In the genomic region with DNA sequence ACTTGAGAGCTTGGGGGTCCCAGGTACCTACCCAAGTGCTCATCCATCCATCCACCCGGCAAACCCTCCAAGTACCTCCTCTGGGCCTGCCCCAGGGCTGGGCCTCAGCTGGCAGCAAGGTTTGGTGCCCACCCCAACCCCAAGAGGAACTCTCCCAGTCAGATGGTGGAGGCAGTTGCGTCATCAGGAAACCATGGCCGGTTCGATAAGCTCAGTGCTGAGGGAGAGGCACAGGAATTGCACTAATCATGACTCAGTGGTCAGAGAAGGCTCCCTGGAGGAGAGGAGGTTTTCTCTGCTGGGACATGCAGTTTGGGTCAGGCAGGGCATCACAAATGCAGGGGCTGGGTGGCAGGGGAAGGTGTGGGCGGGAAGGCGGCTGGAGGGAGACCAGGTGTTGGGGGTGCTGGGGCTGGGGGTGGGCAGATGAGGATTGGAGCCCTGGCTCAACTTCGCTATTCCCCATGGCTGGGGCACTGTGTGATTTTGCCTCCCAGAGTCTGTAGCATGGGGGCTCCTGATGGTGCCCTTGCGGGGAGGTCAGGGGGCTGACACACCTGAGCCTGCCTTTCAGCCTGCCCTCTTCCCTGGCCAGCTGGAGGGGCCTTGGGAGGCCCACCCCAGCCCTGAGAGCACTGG, we compare ENCODE assay signal across 8 cellular contexts. TPM values are rescaled to one million over a fixed set of nuclear protein-coding genes. Genes with fewer than 3 reads are reported as not detected.
DNase-seq lines count a peak whose midpoint lies in the region; ATAC-seq and TF ChIP-seq lines count a peak whose summit lies in the region.

No MANE protein-coding gene starts in this region.

- H3K27ac Mint-ChIP-seq in activated T-cell treated with anti-CD3 and anti-CD28 coated beads, Interleukin-2, amount 50 U/mL, for 24 hours = peak overlapping the region; percentile 87
- peak overlapping the region; percentile 97 for H3K27ac Mint-ChIP-seq in activated naive CD8-positive, alpha-beta T cell treated with anti-CD3 and anti-CD28 coated beads, Interleukin-2, amount 10 ng/mL, durations not matched to agents 7 days and 5 days
- H3K27ac Mint-ChIP-seq in immature natural killer cell = peak overlapping the region; percentile 98 to 100 (median 99)

- peaks cover 75% of the 10 kb centered on the region for H3K36me3 Mint-ChIP-seq in activated T-cell treated with anti-CD3 and anti-CD28 coated beads, Interleukin-2, amount 50 U/mL, for 24 hours (ENCODE audit: low read depth)
- peaks cover 14% of the 10 kb centered on the region for H3K36me3 Mint-ChIP-seq in activated T-cell treated with anti-CD3 and anti-CD28 coated beads, Interleukin-2, amount 50 U/mL, for 4 hours (ENCODE audit: insufficient read depth)
- peaks cover 16% of the 10 kb centered on the region for H3K36me3 Mint-ChIP-seq in activated naive CD8-positive, alpha-beta T cell treated with anti-CD3 and anti-CD28 coated beads, Interleukin-2, amount 10 ng/mL, durations not matched to agents 7 days and 5 days
- peaks cover 4 to 5% (median 5%) of the 10 kb centered on the region in 3 donors for H3K36me3 Mint-ChIP-seq in immature natural killer cell

- DNase-seq in activated T-cell treated with anti-CD3 and anti-CD28 coated beads, Interleukin-2, amount 50 U/mL, for 24 hours = no peak
- no peak for DNase-seq in activated T-cell treated with anti-CD3 and anti-CD28 coated beads, Interleukin-2, amount 50 U/mL, for 4 hours
- no peak for DNase-seq in activated naive CD8-positive, alpha-beta T cell treated with anti-CD3 and anti-CD28 coated beads, Interleukin-2, amount 10 ng/mL, durations not matched to agents 7 days and 5 days
- DNase-seq in immature natural killer cell (peak in 1 of 3 donors; percentile 34), tibial artery (peak; percentile 76 to 83), COLO829 (ENCODE audit: low spot score) (no peak)

- POLR2A ChIA-PET in activated naive CD8-positive, alpha-beta T cell treated with anti-CD3 and anti-CD28 coated beads, Interleukin-2, amount 10 ng/mL, durations not matched to agents 7 days and 5 days (lab: Charles Lee) = interaction anchor here (1.5 kb wide), 2 partner anchors 13 to 33 kb away, joined by 4 to 5 read pairs; no protein-coding TSS in a partner anchor

- H3K9me3 Mint-ChIP-seq in activated T-cell treated with anti-CD3 and anti-CD28 coated beads, Interleukin-2, amount 50 U/mL, for 24 hours = no peaks in the 10 kb centered on the region
- H3K9me3 Mint-ChIP-seq in activated T-cell treated with anti-CD3 and anti-CD28 coated beads, Interleukin-2, amount 50 U/mL, for 4 hours = no peaks in the 10 kb centered on the region
- no peaks in the 10 kb centered on the region for H3K9me3 Mint-ChIP-seq in activated naive CD8-positive, alpha-beta T cell treated with anti-CD3 and anti-CD28 coated beads, Interleukin-2, amount 10 ng/mL, durations not matched to agents 7 days and 5 days
- H3K9me3 Mint-ChIP-seq in immature natural killer cell = no peaks in the 10 kb centered on the region

- no peaks in the 10 kb centered on the region for H3K27me3 ChIP-seq in tibial artery

- no peak overlapping the region for H3K4me3 Mint-ChIP-seq in activated T-cell treated with anti-CD3 and anti-CD28 coated beads, Interleukin-2, amount 50 U/mL, for 24 hours
- H3K4me3 Mint-ChIP-seq in activated T-cell treated with anti-CD3 and anti-CD28 coated beads, Interleukin-2, amount 50 U/mL, for 4 hours = no peak overlapping the region
- H3K4me3 Mint-ChIP-seq in activated naive CD8-positive, alpha-beta T cell treated with anti-CD3 and anti-CD28 coated beads, Interleukin-2, amount 10 ng/mL, durations not matched to agents 7 days and 5 days = peak overlapping the region; percentile 61
- peak overlapping the region; percentile 75 to 86 (median 82) for H3K4me3 Mint-ChIP-seq in immature natural killer cell

- peaks cover 0 to 7% (median 6%) of the 10 kb centered on the region in 3 donors for H3K36me3 ChIP-seq in tibial artery

- intact Hi-C loops in tibial artery (cut with DNase I; ENCODE audit: low total_unique reads) = no loop called here

- no peak for ATAC-seq in activated T-cell treated with anti-CD3 and anti-CD28 coated beads, Interleukin-2, amount 50 U/mL, for 4 hours
- ATAC-seq in activated naive CD8-positive, alpha-beta T cell treated with anti-CD3 and anti-CD28 coated beads, Interleukin-2, amount 10 ng/mL, durations not matched to agents 7 days and 5 days (ENCODE audit: low read depth) = no peak
- ATAC-seq in GM21717 (IDR thresholded peaks at IDR 0.05; ENCODE audit: unreplicated experiment) = no peak
- ATAC-seq in GM18511 (IDR thresholded peaks at IDR 0.05; ENCODE audit: unreplicated experiment) = no peak

- H3K4me1 Mint-ChIP-seq in activated T-cell treated with anti-CD3 and anti-CD28 coated beads, Interleukin-2, amount 50 U/mL, for 24 hours (ENCODE audit: low read depth) = peaks cover 95% of the 10 kb centered on the region
- peaks cover 96% of the 10 kb centered on the region for H3K4me1 Mint-ChIP-seq in activated T-cell treated with anti-CD3 and anti-CD28 coated beads, Interleukin-2, amount 50 U/mL, for 4 hours (ENCODE audit: low read depth)
- H3K4me1 Mint-ChIP-seq in activated naive CD8-positive, alpha-beta T cell treated with anti-CD3 and anti-CD28 coated beads, Interleukin-2, amount 10 ng/mL, durations not matched to agents 7 days and 5 days = peaks cover 88% of the 10 kb centered on the region
- H3K4me1 Mint-ChIP-seq in immature natural killer cell = peaks cover 98 to 99% of the 10 kb centered on the region in 2 donors

- TF ChIP-seq CTCF in tibial artery (IDR thresholded peaks at IDR 0.05) = no peak

- H3K27ac ChIP-seq in tibial artery = no peak overlapping the region

- H3K9me3 ChIP-seq in tibial artery = no peaks in the 10 kb centered on the region

- no peaks in the 10 kb centered on the region for H3K27me3 Mint-ChIP-seq in activated T-cell treated with anti-CD3 and anti-CD28 coated beads, Interleukin-2, amount 50 U/mL, for 24 hours
- H3K27me3 Mint-ChIP-seq in activated T-cell treated with anti-CD3 and anti-CD28 coated beads, Interleukin-2, amount 50 U/mL, for 4 hours (ENCODE audit: low read depth) = no peaks in the 10 kb centered on the region
- H3K27me3 Mint-ChIP-seq in activated naive CD8-positive, alpha-beta T cell treated with anti-CD3 and anti-CD28 coated beads, Interleukin-2, amount 10 ng/mL, durations not matched to agents 7 days and 5 days = no peaks in the 10 kb centered on the region
- H3K27me3 Mint-ChIP-seq in immature natural killer cell (ENCODE audit: low read depth in 3 of 3) = peaks cover 23 to 50% (median 34%) of the 10 kb centered on the region in 3 donors

- no peak overlapping the region for H3K4me3 ChIP-seq in tibial artery

- peaks cover 0 to 47% (median 28%) of the 10 kb centered on the region in 4 donors for H3K4me1 ChIP-seq in tibial artery

RNA-seq across cellular contexts. Expression of a gene that starts 32.2 kb away (rescaled TPM):
- total RNA-seq in activated T-cell treated with anti-CD3 and anti-CD28 coated beads, Interleukin-2, amount 50 U/mL, for 4 hours = 10 to 100 TPM; 32.7 to 37.8 (median 35.9) TPM
- total RNA-seq in activated naive CD8-positive, alpha-beta T cell treated with anti-CD3 and anti-CD28 coated beads, Interleukin-2, amount 10 ng/mL, durations not matched to agents 7 days and 5 days = 10 to 100 TPM; 40.7 to 44.5 TPM
- polyA plus RNA-seq in immature natural killer cell = 10 to 100 TPM in 1 of 3 donors, 1 to 10 TPM in 1, under 1 TPM in 1; 0.08 to 13.5 (median 5.3) TPM

Comparison
In these comparisons a context has a peak if more than half of its experiments do, and no peak if none do; other contexts are left out.
1. DNase-seq: peak in tibial artery (2 of 2); none in activated T-cell treated with anti-CD3 and anti-CD28 coated beads, Interleukin-2, amount 50 U/mL, for 24 hours (single experiment), activated T-cell treated with anti-CD3 and anti-CD28 coated beads, Interleukin-2, amount 50 U/mL, for 4 hours (single experiment), activated naive CD8-positive, alpha-beta T cell treated with anti-CD3 and anti-CD28 coated beads, Interleukin-2, amount 10 ng/mL, durations not matched to agents 7 days and 5 days (single experiment) and COLO829 (single experiment).
2. H3K4me3 Mint-ChIP-seq: peak in activated naive CD8-positive, alpha-beta T cell treated with anti-CD3 and anti-CD28 coated beads, Interleukin-2, amount 10 ng/mL, durations not matched to agents 7 days and 5 days (single experiment) and immature natural killer cell (5 of 5); none in activated T-cell treated with anti-CD3 and anti-CD28 coated beads, Interleukin-2, amount 50 U/mL, for 24 hours (single experiment) and activated T-cell treated with anti-CD3 and anti-CD28 coated beads, Interleukin-2, amount 50 U/mL, for 4 hours (single experiment).
3. Peak in every context shown above with its lines, with median percentiles within 50 percentile points of each other: H3K27ac Mint-ChIP-seq.